ENCODE assay signal across 17 cellular contexts in the genomic region with DNA sequence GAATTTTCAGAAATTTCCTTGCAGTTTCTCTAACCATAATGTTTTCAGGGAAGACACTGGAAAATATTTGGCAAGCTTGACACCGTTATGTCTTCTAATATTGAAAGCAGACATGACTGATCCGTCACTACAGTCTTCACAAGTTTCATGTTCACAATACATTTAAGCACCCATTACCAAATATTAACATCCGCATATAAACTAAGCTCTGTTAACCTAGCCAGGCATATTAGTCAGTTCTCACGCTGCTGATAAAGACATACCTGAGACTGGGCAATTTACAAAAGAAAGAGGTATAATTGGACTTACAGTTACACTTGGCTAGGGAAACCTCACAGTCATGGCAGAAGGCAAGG.
"Had no signal": no experiment of that assay in that cellular context is flagged by ENCODE, and none has a peak within 500 bp of the region (broad histone marks: within the 10 kb centered on the region; RNA-seq: fewer than 3 reads in every experiment).

No MANE protein-coding gene starts in this region.

- H3K27ac ChIP-seq: cardiac muscle cell, esophagus squamous epithelium, prostate gland, right atrium auricular region, tibial artery, uterus had no signal

- H3K9me3 ChIP-seq: esophagus squamous epithelium, prostate gland, right atrium auricular region, tibial artery, uterus had no signal

- H3K36me3 ChIP-seq: cardiac muscle cell, esophagus squamous epithelium, prostate gland, right atrium auricular region, tibial artery, uterus had no signal

- ATAC-seq: activated CD8-positive, alpha-beta memory T cell treated with anti-CD3 and anti-CD28 coated beads, Interleukin-2, amount 10 ng/mL, durations not matched to agents 7 days and 5 days; effector memory CD8-positive, alpha-beta T cell; naive thymus-derived CD4-positive, alpha-beta T cell; stimulated activated naive CD8-positive, alpha-beta T cell treated with anti-CD3 and anti-CD28 coated beads, Interleukin-15, Interleukin-2, amounts not matched to agents 100 U/mL and 50 U/mL, for 24 hours; WTC11 had no signal

- DNase-seq: activated CD4-positive, alpha-beta memory T cell treated with anti-CD3 and anti-CD28 coated beads, Interleukin-2, amount 10 ng/mL, durations not matched to agents 7 days and 5 days; activated CD4-positive, alpha-beta T cell treated with anti-CD3 and anti-CD28 coated beads for 4 hours; activated CD8-positive, alpha-beta memory T cell treated with anti-CD3 and anti-CD28 coated beads, Interleukin-2, amount 10 ng/mL, durations not matched to agents 7 days and 5 days; activated naive CD8-positive, alpha-beta T cell treated with anti-CD3 and anti-CD28 coated beads, Interleukin-2, amount 10 ng/mL, durations not matched to agents 7 days and 5 days; amygdala; effector memory CD8-positive, alpha-beta T cell; esophagus squamous epithelium; mesenchymal stem cell; naive thymus-derived CD4-positive, alpha-beta T cell; stimulated activated naive CD8-positive, alpha-beta T cell treated with anti-CD3 and anti-CD28 coated beads, Interleukin-15, Interleukin-2, amounts not matched to agents 100 U/mL and 50 U/mL, for 24 hours; substantia nigra; tibial artery; uterus had no signal

- H3K4me3 ChIP-seq: cardiac muscle cell, esophagus squamous epithelium, prostate gland, right atrium auricular region, tibial artery, uterus had no signal

- H3K4me1 ChIP-seq: esophagus squamous epithelium, prostate gland, right atrium auricular region, tibial artery, uterus had no signal

- H3K27me3 ChIP-seq: cardiac muscle cell, esophagus squamous epithelium, right atrium auricular region, tibial artery, uterus had no signal
